ENCODE assay signal across 29 cellular contexts in the genomic region with DNA sequence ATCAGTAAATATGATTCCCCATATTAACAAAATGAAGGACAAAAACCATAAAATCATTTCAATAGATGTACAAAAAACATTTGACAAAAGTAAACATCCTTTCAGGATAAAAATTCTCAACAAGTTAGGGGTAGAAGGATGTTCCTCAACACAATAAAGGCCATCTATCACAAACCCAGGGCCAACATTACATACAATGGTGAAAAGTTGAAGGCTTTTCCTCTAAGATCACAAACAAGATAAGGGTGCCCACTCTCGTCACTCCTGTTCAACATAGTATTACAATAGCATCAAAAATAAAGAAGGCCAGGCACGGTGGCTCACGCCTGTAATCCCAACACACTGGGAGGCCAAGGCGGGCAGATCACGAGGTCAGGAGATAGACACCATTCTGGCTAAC.
"Had no signal": no experiment of that assay in that cellular context is flagged by ENCODE, and none has a peak within 500 bp of the region (broad histone marks: within the 10 kb centered on the region; RNA-seq: fewer than 3 reads in every experiment).

No MANE protein-coding gene starts in this region.

- H3K9me3 ChIP-seq: neutrophil, ovary, psoas muscle, right lobe of liver, sigmoid colon, stomach, thoracic aorta, thyroid gland, tibial nerve, upper lobe of left lung, vagina had no signal

- H3K36me3 ChIP-seq: neutrophil, ovary, right lobe of liver, sigmoid colon, stomach, thoracic aorta, thyroid gland, tibial nerve, upper lobe of left lung, vagina had no signal

- H3K36me3 Mint-ChIP-seq: stimulated activated effector memory CD8-positive, alpha-beta T cell treated with anti-CD3 and anti-CD28 coated beads, Interleukin-12 subunit alpha, Interleukin-12 subunit beta, amount 100 ng/mL, for 72 hours had no signal

- ATAC-seq: natural killer cell treated with Interleukin-12 subunit alpha and Interleukin-12 subunit beta and Interleukin-15 and Interleukin-18, amount 100 ng/mL, for 72 hours; psoas muscle; right cardiac atrium; right lobe of liver; stimulated activated effector memory CD8-positive, alpha-beta T cell treated with anti-CD3 and anti-CD28 coated beads, Interleukin-12 subunit alpha, Interleukin-12 subunit beta, amount 100 ng/mL, for 72 hours; stimulated activated naive B cell treated with anti-CD40 and anti-IgM and Interleukin-4, amounts not matched to agents 10 μg/mL and 1 μg/mL and 100 μg/mL, for 72 hours had no signal

- H3K27ac ChIP-seq: neutrophil, ovary, parathyroid adenoma, psoas muscle, right lobe of liver, sigmoid colon, stomach, thoracic aorta, thyroid gland, tibial nerve, vagina had no signal

- H3K4me3 Mint-ChIP-seq: natural killer cell treated with Interleukin-12 subunit alpha and Interleukin-12 subunit beta and Interleukin-15 and Interleukin-18, amount 100 ng/mL, for 72 hours; nephron progenitor cell; neural crest cell; stimulated activated effector memory CD8-positive, alpha-beta T cell treated with anti-CD3 and anti-CD28 coated beads, Interleukin-12 subunit alpha, Interleukin-12 subunit beta, amount 100 ng/mL, for 72 hours; stimulated activated naive B cell treated with anti-CD40 and anti-IgM and Interleukin-4, amounts not matched to agents 10 μg/mL and 1 μg/mL and 100 μg/mL, for 72 hours; stimulated activated naive CD8-positive, alpha-beta T cell treated with anti-CD3 and anti-CD28 coated beads, Interleukin-15, Interleukin-2, amounts not matched to agents 100 ng/mL and 50 ng/mL, for 24 hours had no signal

- DNase-seq: nephron progenitor cell; nucleus accumbens; ovary; psoas muscle; right cardiac atrium; right lobe of liver; sigmoid colon; small intestine; stimulated activated CD4-positive, alpha-beta T cell treated with anti-CD3 and anti-CD28 coated beads, Interleukin-15, amount 100 ng/mL, for 24 hours; stimulated activated CD4-positive, alpha-beta T cell treated with anti-CD3 and anti-CD28 coated beads, Interleukin-2, amount 100 ng/mL, for 24 hours; stimulated activated CD4-positive, alpha-beta T cell treated with anti-CD3 and anti-CD28 coated beads, Interleukin-2, amount 100 ng/mL, for 48 hours; stimulated activated CD4-positive, alpha-beta T cell treated with anti-CD3 and anti-CD28 coated beads, Interleukin-4, amount 100 ng/mL, for 24 hours; stimulated activated naive B cell treated with anti-CD40 and anti-IgM and Interleukin-4, amounts not matched to agents 10 μg/mL and 1 μg/mL and 100 μg/mL, for 72 hours; stimulated activated naive CD4-positive, alpha-beta T cell treated with Interleukin-2 at 50 U/mL for 16 hours; stomach; thyroid gland; trophoblast cell; upper lobe of left lung had no signal

- H3K4me3 ChIP-seq: ovary, psoas muscle, right lobe of liver, sigmoid colon, stomach, thoracic aorta, thyroid gland, tibial nerve, upper lobe of left lung, vagina had no signal

- H3K9ac ChIP-seq: parathyroid adenoma had no signal

- H3K27ac Mint-ChIP-seq: natural killer cell treated with Interleukin-12 subunit alpha and Interleukin-12 subunit beta and Interleukin-15 and Interleukin-18, amount 100 ng/mL, for 72 hours; nephron progenitor cell; progenitor cell of endocrine pancreas; stimulated activated effector memory CD8-positive, alpha-beta T cell treated with anti-CD3 and anti-CD28 coated beads, Interleukin-12 subunit alpha, Interleukin-12 subunit beta, amount 100 ng/mL, for 72 hours; stimulated activated naive B cell treated with anti-CD40 and anti-IgM and Interleukin-4, amounts not matched to agents 10 μg/mL and 1 μg/mL and 100 μg/mL, for 72 hours; stimulated activated naive CD8-positive, alpha-beta T cell treated with anti-CD3 and anti-CD28 coated beads, Interleukin-15, Interleukin-2, amounts not matched to agents 100 ng/mL and 50 ng/mL, for 24 hours had no signal

- FAIRE-seq: small intestine, urothelium cell line had no signal

- H3K9me3 Mint-ChIP-seq: natural killer cell treated with Interleukin-12 subunit alpha and Interleukin-12 subunit beta and Interleukin-15 and Interleukin-18, amount 100 ng/mL, for 72 hours; stimulated activated effector memory CD8-positive, alpha-beta T cell treated with anti-CD3 and anti-CD28 coated beads, Interleukin-12 subunit alpha, Interleukin-12 subunit beta, amount 100 ng/mL, for 72 hours had no signal

- H2AFZ ChIP-seq: parathyroid adenoma had no signal

- H3K27me3 ChIP-seq: neutrophil, ovary, right lobe of liver, sigmoid colon, stomach, thyroid gland, tibial nerve, upper lobe of left lung, vagina had no signal

- H3K4me1 ChIP-seq: parathyroid adenoma, psoas muscle, right lobe of liver, sigmoid colon, thyroid gland, upper lobe of left lung, vagina had no signal

- H3K4me1 Mint-ChIP-seq: nephron progenitor cell, neural crest cell had no signal

- H3K27me3 Mint-ChIP-seq: natural killer cell treated with Interleukin-12 subunit alpha and Interleukin-12 subunit beta and Interleukin-15 and Interleukin-18, amount 100 ng/mL, for 72 hours; progenitor cell of endocrine pancreas; stimulated activated naive B cell treated with anti-CD40 and anti-IgM and Interleukin-4, amounts not matched to agents 10 μg/mL and 1 μg/mL and 100 μg/mL, for 72 hours; stimulated activated naive CD8-positive, alpha-beta T cell treated with anti-CD3 and anti-CD28 coated beads, Interleukin-15, Interleukin-2, amounts not matched to agents 100 ng/mL and 50 ng/mL, for 24 hours had no signal
